14 cellular contexts compared by ENCODE assay signal in genomic region chr2:197972017-197972416, GRCh38.
DNase-seq lines count a peak whose midpoint lies in the region; ATAC-seq and TF ChIP-seq lines count a peak whose summit lies in the region.
"Had no signal": no experiment of that assay in that cellular context is flagged by ENCODE, and none has a peak within 500 bp of the region (broad histone marks: within the 10 kb centered on the region; RNA-seq: fewer than 3 reads in every experiment).

No MANE protein-coding gene starts in this region.

- CTCF ChIA-PET in MCF 10A (lab: Yijun Ruan, JAX) = interaction anchor here (1.2 kb wide), 1 partner anchor 155 kb away, joined by 3 read pairs; no protein-coding TSS in a partner anchor

- no peaks in the 10 kb centered on the region for H3K36me3 ChIP-seq in right atrium auricular region

- H3K4me1 Mint-ChIP-seq in MCF 10A (ENCODE audit: insufficient read depth, unreplicated experiment) = peaks cover 35% of the 10 kb centered on the region

- H3K27ac Mint-ChIP-seq in MCF 10A (ENCODE audit: low read depth, unreplicated experiment) = peak overlapping the region; percentile 8

- H3K27me3 Mint-ChIP-seq in MCF 10A (ENCODE audit: insufficient read depth, unreplicated experiment) = no peaks in the 10 kb centered on the region
- H3K27me3 Mint-ChIP-seq: activated naive CD4-positive, alpha-beta T cell treated with anti-CD3 and anti-CD28 coated beads, Interleukin-2, amount 50 U/mL, for 24 hours had no signal

- no peaks in the 10 kb centered on the region for H3K27me3 ChIP-seq in right atrium auricular region

- ATAC-seq in GM19324 (IDR thresholded peaks at IDR 0.05; ENCODE audit: low FRiP score, unreplicated experiment) = no peak

- BruUV-seq in MCF 10A (replicated peaks; lab: Mats Ljungman, UMichigan) = no TSS peak

- peak overlapping the region in 1 of 2 donors; percentile 36 for H3K27ac ChIP-seq in right atrium auricular region
- H3K27ac ChIP-seq: epithelial cell of prostate had no signal

- no peaks in the 10 kb centered on the region for H3K36me3 Mint-ChIP-seq in MCF 10A (ENCODE audit: insufficient read depth, unreplicated experiment)

- no peaks in the 10 kb centered on the region for H3K9me3 Mint-ChIP-seq in MCF 10A (ENCODE audit: unreplicated experiment)

- DNase-seq in HS-27A (ENCODE audit: low read depth) (peak; percentile 56), MCF 10A (ENCODE audit: unreplicated experiment) (peak; percentile 93), right atrium auricular region (ENCODE audit: low spot score) (peak; percentile 66), stromal cell of bone marrow (ENCODE audit: low read depth) (peak; percentile 86), DMS153 treated with DMSO at 0.1 percent for 48 hours (lab: John Stamatoyannopoulos, UW; ENCODE audit: unreplicated experiment) (no peak), T-helper 2 cell (no peak), posterior cingulate gyrus (no peak)
- DNase-seq: activated CD4-positive, alpha-beta T cell treated with anti-CD3 and anti-CD28 coated beads, Interleukin-2, amount 50 U/mL, for 4 hours; DMS79; GOT3; NCI-H524 had no signal

- peaks cover 0 to 9% of the 10 kb centered on the region in 2 donors for H3K4me1 ChIP-seq in right atrium auricular region

- no peak for TF ChIP-seq CTCF in MCF 10A (IDR thresholded peaks at IDR 0.05; ENCODE audit: unreplicated experiment)
- no peak for TF ChIP-seq CTCF in right atrium auricular region (IDR thresholded peaks at IDR 0.05)

- POLR2A ChIA-PET in MCF 10A (lab: Yijun Ruan, JAX) = interaction anchor here (1.0 to 2.2 kb wide), 3 partner anchors 13 to 25 kb away, joined by 3 to 11 read pairs (median 3); no protein-coding TSS in a partner anchor

- H3K4me3 ChIP-seq in right atrium auricular region = no peak overlapping the region

- intact Hi-C loops in MCF 10A (cut with micrococcal nuclease) (loop anchor here (10.0 kb wide), 1 partner anchor 87 kb away; no protein-coding TSS in a partner anchor), posterior cingulate gyrus (cut with DNase I) (no loop called here)

- H3K4me3 Mint-ChIP-seq in MCF 10A (ENCODE audit: unreplicated experiment) = peak overlapping the region; percentile 2
- H3K4me3 Mint-ChIP-seq: activated naive CD4-positive, alpha-beta T cell treated with anti-CD3 and anti-CD28 coated beads, Interleukin-2, amount 50 U/mL, for 24 hours had no signal

- no peaks in the 10 kb centered on the region for H3K9me3 ChIP-seq in right atrium auricular region

Comparison
In these comparisons a context has a peak if more than half of its experiments do, and no peak if none do; other contexts are left out.
1. DNase-seq: peak in HS-27A (single experiment), MCF 10A (single experiment), right atrium auricular region (single experiment) and stromal cell of bone marrow (single experiment); none in DMS153 treated with DMSO at 0.1 percent for 48 hours (single experiment), T-helper 2 cell (0 of 5) and posterior cingulate gyrus (0 of 10).